In the genomic region with DNA sequence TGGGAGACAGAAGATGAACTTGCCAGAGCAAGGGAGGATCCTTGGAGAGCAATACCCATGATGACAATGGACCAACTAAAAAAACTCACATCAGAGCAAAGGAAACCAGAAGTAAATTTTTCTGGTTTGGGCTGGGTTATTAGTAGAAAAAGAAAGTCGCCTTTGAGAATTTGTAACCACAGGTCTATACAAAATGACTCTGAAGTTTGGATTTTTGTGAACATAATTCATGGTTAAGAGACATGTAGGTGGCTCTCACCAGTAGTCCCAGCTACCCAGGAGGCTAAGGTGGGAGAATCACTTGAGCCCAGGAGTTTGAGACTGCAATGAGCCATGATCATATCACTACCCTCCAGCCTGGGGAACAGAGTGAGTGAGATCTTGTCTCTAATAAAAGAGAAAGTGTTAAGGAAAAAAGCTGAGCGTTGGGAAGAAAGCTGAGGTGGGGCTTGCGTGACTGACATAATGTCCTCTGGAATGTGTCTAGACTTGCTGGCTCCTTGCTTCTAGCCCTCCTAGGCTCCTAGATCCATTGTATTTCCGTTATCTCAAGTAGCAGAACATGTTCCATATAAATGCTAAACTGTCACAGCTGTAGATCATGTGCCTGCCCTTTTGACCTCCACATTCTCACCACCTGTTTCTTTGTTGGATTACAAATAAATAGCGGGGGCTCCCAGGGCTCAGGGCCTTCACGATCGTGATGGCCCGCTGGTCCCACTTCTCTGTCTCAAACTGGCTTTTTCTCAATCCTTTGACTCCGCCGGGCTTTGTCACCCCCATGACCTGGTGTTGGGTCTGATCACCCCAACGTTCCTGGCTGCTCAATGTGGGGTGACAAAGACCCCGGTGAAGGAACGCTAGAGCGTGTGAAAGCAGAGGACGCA, we compare ENCODE assay signal across 9 cellular contexts. TPM values are rescaled to one million over a fixed set of nuclear protein-coding genes. Genes with fewer than 3 reads are reported as not detected.
DNase-seq lines count a peak whose midpoint lies in the region; ATAC-seq, FAIRE-seq and TF ChIP-seq lines count a peak whose summit lies in the region.
"Had no signal": no experiment of that assay in that cellular context is flagged by ENCODE, and none has a peak within 500 bp of the region (broad histone marks: within the 10 kb centered on the region; RNA-seq: fewer than 3 reads in every experiment).

No MANE protein-coding gene starts in this region.

- H3K4me1 ChIP-seq in liver (ENCODE audit: control insufficient read depth in 4 of 4, insufficient read depth in 4 of 4, low read length in 3 of 4) (peaks cover under 1 to 44% (median 30%) of the 10 kb centered on the region in 4 donors), HepG2 (ENCODE audit: insufficient read depth, low read length) (peaks cover 11% of the 10 kb centered on the region), esophagus muscularis mucosa (peaks cover 0 to 5% (median under 1%) of the 10 kb centered on the region in 4 donors)
- no peaks in the 10 kb centered on the region for H3K4me1 ChIP-seq in CD8-positive, alpha-beta memory T cell (ENCODE audit: insufficient read depth, low read length)

- no peak overlapping the region for H3K4me3 ChIP-seq in liver (ENCODE audit: low read depth in 1 of 3, low read length in 3 of 3)
- H3K4me3 ChIP-seq in HepG2 (replicated peaks in 1 of 3; ENCODE audit: insufficient read depth in 1 of 3, low read depth in 2 of 3, low read length in 3 of 3), result no peak overlapping the region
- H3K4me3 ChIP-seq in CD8-positive, alpha-beta memory T cell (ENCODE audit: low read length), result no peak overlapping the region
- no peak overlapping the region for H3K4me3 ChIP-seq in esophagus muscularis mucosa

- H3K27me3 ChIP-seq in liver (ENCODE audit: control insufficient read depth in 4 of 4, insufficient read depth in 4 of 4, low read length in 3 of 4) (no peaks in the 10 kb centered on the region), HepG2 (ENCODE audit: control insufficient read depth in 1 of 2, insufficient read depth in 2 of 2, low read length in 2 of 2) (peaks cover 1 to 10% of the 10 kb centered on the region in 2 experiments; a peak in 1 of 5 replicates), esophagus muscularis mucosa (peaks cover 0 to 12% (median 0%) of the 10 kb centered on the region in 4 donors)
- H3K27me3 ChIP-seq in CD8-positive, alpha-beta memory T cell (ENCODE audit: insufficient read depth, low read length, poor library complexity, severe bottlenecking), result peaks cover 13% of the 10 kb centered on the region

- no peaks in the 10 kb centered on the region for H3K36me3 Mint-ChIP-seq in CD8-positive, alpha-beta memory T cell
- H3K36me3 Mint-ChIP-seq: CD4-positive, CD25-positive, alpha-beta regulatory T cell had no signal

- no peak overlapping the region for H2AFZ ChIP-seq in HepG2 (ENCODE audit: low read length)

- BruUV-seq in HepG2 (replicated peaks; lab: Mats Ljungman, UMichigan), result no TSS peak

- intact Hi-C loops in HepG2 (cut with micrococcal nuclease; ENCODE audit: unreplicated experiment) (no loop called here), esophagus muscularis mucosa (cut with DNase I) (no loop called here)

- H3K9me3 ChIP-seq in liver (ENCODE audit: control insufficient read depth in 4 of 4, low read length in 3 of 4) (no peaks in the 10 kb centered on the region), HepG2 (ENCODE audit: low read length) (no peaks in the 10 kb centered on the region), esophagus muscularis mucosa (no peaks in the 10 kb centered on the region)
- no peaks in the 10 kb centered on the region for H3K9me3 ChIP-seq in CD8-positive, alpha-beta memory T cell (ENCODE audit: low read length)

- H3K79me2 ChIP-seq in HepG2 (ENCODE audit: insufficient read depth, low read length), result no peaks in the 10 kb centered on the region

- H3K27me3 Mint-ChIP-seq in CD8-positive, alpha-beta memory T cell, result peaks cover 26 to 68% of the 10 kb centered on the region in 2 donors

- H3K27ac ChIP-seq in liver (ENCODE audit: low read depth in 1 of 2, low read length in 2 of 2), result peak overlapping the region in 1 of 2 donors; percentile 29
- no peak overlapping the region for H3K27ac ChIP-seq in HepG2 (ENCODE audit: extremely low read length, insufficient read depth, low read length)
- no peak overlapping the region for H3K27ac ChIP-seq in CD8-positive, alpha-beta memory T cell (ENCODE audit: low read depth, low read length)
- H3K27ac ChIP-seq in esophagus muscularis mucosa (replicated peaks in 1 of 4), result no peak overlapping the region

- H4K20me1 ChIP-seq in HepG2 (ENCODE audit: insufficient read depth, low read length), result no peaks in the 10 kb centered on the region

- H3K9ac ChIP-seq in liver (ENCODE audit: low read depth in 1 of 2, low read length in 2 of 2) (no peak overlapping the region), HepG2 (ENCODE audit: insufficient read depth, low read depth, low read length) (no peak overlapping the region)

- H3K4me3 Mint-ChIP-seq in CD8-positive, alpha-beta memory T cell, result peak overlapping the region in 1 of 7 donors; percentile 48

- no peak overlapping the region for H3K4me2 ChIP-seq in HepG2 (ENCODE audit: low read depth, low read length)

- no peak for FAIRE-seq in HepG2 (lab: Jason Lieb, UNC)
- FAIRE-seq in urothelium cell line (lab: Jason Lieb, UNC), result no peak

- H3K36me3 ChIP-seq in liver (ENCODE audit: control insufficient read depth in 4 of 4, insufficient read depth in 3 of 4, low read depth in 1 of 4, low read length in 3 of 4), result no peaks in the 10 kb centered on the region
- no peaks in the 10 kb centered on the region for H3K36me3 ChIP-seq in HepG2 (replicated peaks in 1 of 2; ENCODE audit: control insufficient read depth in 1 of 2, insufficient read depth in 2 of 2, low read length in 2 of 2)
- no peaks in the 10 kb centered on the region for H3K36me3 ChIP-seq in CD8-positive, alpha-beta memory T cell (ENCODE audit: insufficient read depth, low read length)
- no peaks in the 10 kb centered on the region for H3K36me3 ChIP-seq in esophagus muscularis mucosa

- TF ChIP-seq CTCF in liver (IDR thresholded peaks at IDR 0.05; ENCODE audit: low read depth, low read length, missing input control), result no peak
- TF ChIP-seq CTCF in HepG2 (CRISPR knock-in tag; IDR thresholded peaks at IDR 0.05), result no peak
- no peak for TF ChIP-seq CTCF in esophagus muscularis mucosa (IDR thresholded peaks at IDR 0.05)

- ATAC-seq in HepG2, result no peak
- ATAC-seq in HG03196 (IDR thresholded peaks at IDR 0.05; ENCODE audit: unreplicated experiment), result peak; percentile 69

- POLR2A ChIA-PET in HepG2 (lab: Yijun Ruan, JAX), result no interaction called here
- POLR2A ChIA-PET in CD8-positive, alpha-beta memory T cell (lab: Charles Lee), result no interaction called here

- peaks cover 0 to 18% (median 7%) of the 10 kb centered on the region in 3 donors for H3K4me1 Mint-ChIP-seq in CD8-positive, alpha-beta memory T cell

- DNase-seq in HepG2 (ENCODE audit: low spot score), result no peak
- DNase-seq in astrocyte of the hippocampus (ENCODE audit: low read depth, low spot score), result peak; percentile 57
- peak; percentile 12 for DNase-seq in urothelium cell line (ENCODE audit: low spot score)
- no peak for DNase-seq in stimulated activated CD4-positive, alpha-beta T cell treated with anti-CD3 and anti-CD28 coated beads, Interleukin-4, amount 100 ng/mL, for 4 hours
- no peak for DNase-seq in CD8-positive, alpha-beta memory T cell
- no peak for DNase-seq in esophagus muscularis mucosa (ENCODE audit: extremely low spot score)

- CTCF ChIA-PET in HepG2 (lab: Yijun Ruan, JAX; ENCODE audit: low intra/inter-chr PET ratio, low total read pairs), result no interaction called here
- CTCF ChIA-PET in CD8-positive, alpha-beta memory T cell (lab: Charles Lee), result interaction anchor here (1.7 kb wide), 1 partner anchor 41 kb away, joined by 4 read pairs; no protein-coding TSS in a partner anchor

- no peaks in the 10 kb centered on the region for H3K9me3 Mint-ChIP-seq in CD8-positive, alpha-beta memory T cell

- TF ChIP-seq POLR2A in HepG2 (IDR thresholded peaks at IDR 0.05; ENCODE audit: insufficient read depth in 1 of 2, low read depth in 2 of 2, low read length in 2 of 2) (no peak), esophagus muscularis mucosa (IDR thresholded peaks at IDR 0.05; ENCODE audit: low read depth) (no peak)

- TF ChIP-seq RAD21 in liver (IDR thresholded peaks at IDR 0.05), result no peak
- no peak for TF ChIP-seq RAD21 in HepG2 (CRISPR knock-in tag; IDR thresholded peaks at IDR 0.05)

- no peak overlapping the region for H3K27ac Mint-ChIP-seq in CD8-positive, alpha-beta memory T cell
- H3K27ac Mint-ChIP-seq: CD4-positive, CD25-positive, alpha-beta regulatory T cell had no signal

- in situ Hi-C loops in HepG2 (cut with HindIII; ENCODE audit: extremely low pct_ligation_motif_present, low pct_unique_long_range_greater_than_20kb), result no loop called here

- TF ChIP-seq EP300 in HepG2 (IDR thresholded peaks at IDR 0.05; ENCODE audit: low read depth in 2 of 2, low read length in 2 of 2) (no peak), HepG2 (CRISPR knock-in tag; IDR thresholded peaks at IDR 0.05; ENCODE audit: borderline replicate concordance) (no peak), esophagus muscularis mucosa (IDR thresholded peaks at IDR 0.05) (no peak)

- WGBS in liver, result 74% methylated on average over 15 of the region's 15 CpGs
- 57% methylated on average over 15 of the region's 15 CpGs for WGBS in HepG2 (ENCODE audit: low lambda C conversion rate)
- 61% methylated on average over 15 of the region's 15 CpGs for WGBS in esophagus muscularis mucosa

RNA-seq across cellular contexts. Expression of gene SC5D, which starts 56.2 kb away (rescaled TPM):
- total RNA-seq in liver (100 to 1,000 TPM; 208 to 282 TPM), HepG2 (2016; rRNA removed; fragmentation: Illumina TruSeq; extraction: Trizol) (48.6 and 84.4 TPM in 2 replicates), esophagus muscularis mucosa (10 to 100 TPM; 18.5 to 23.7 (median 20.6) TPM)
- polyA plus RNA-seq in liver (10 to 100 TPM; 80.1 to 97.1 TPM), HepG2 (2011; rRNA removed) (155 and 186 TPM in 2 replicates)
- 9.4 and 11.7 TPM in 2 replicates for total RNA-seq in HepG2 (2016; cell fraction: cytosol; rRNA removed; fragmentation: Illumina TruSeq; extraction: Trizol; ENCODE audit: low read depth)
- total RNA-seq in HepG2 (2016; cell fraction: insoluble cytoplasmic fraction; rRNA removed; fragmentation: Illumina TruSeq; extraction: Trizol), result 49.0 and 80.4 TPM in 2 replicates
- total RNA-seq in HepG2 (2016; cell fraction: membrane; rRNA removed; fragmentation: Illumina TruSeq; extraction: Trizol), result 18.2 and 23.9 TPM in 2 replicates
- 88.0 and 105 TPM in 2 replicates for total RNA-seq in HepG2 (2016; cell fraction: nucleus; rRNA removed; fragmentation: Illumina TruSeq; extraction: Trizol)
- polyA plus RNA-seq in HepG2 (2011; cell fraction: cytosol; rRNA removed), result 29.9 and 67.8 TPM in 2 replicates
- 12.9 and 36.4 TPM in 2 replicates for polyA plus RNA-seq in HepG2 (2011; cell fraction: nucleus; rRNA removed)
- 147 and 186 TPM in 2 replicates for polyA plus RNA-seq in HepG2 (2012)
- 8.7 and 9.0 TPM in 2 replicates for polyA plus RNA-seq in HepG2 (2016; cell fraction: cytosol; fragmentation: Illumina TruSeq; extraction: Trizol; ENCODE audit: low read depth)
- polyA plus RNA-seq in HepG2 (2016; cell fraction: insoluble cytoplasmic fraction; fragmentation: Illumina TruSeq; extraction: Trizol; ENCODE audit: low read depth), result 58.1 and 58.6 TPM in 2 replicates
- 16.3 and 18.5 TPM in 2 replicates for polyA plus RNA-seq in HepG2 (2016; cell fraction: membrane; fragmentation: Illumina TruSeq; extraction: Trizol; ENCODE audit: low read depth)
- polyA plus RNA-seq in HepG2 (2016; cell fraction: nucleus; fragmentation: Illumina TruSeq; extraction: Trizol; ENCODE audit: insufficient read depth, low read depth), result 135 and 141 TPM in 2 replicates
- polyA minus RNA-seq in HepG2 (2011; rRNA and poly(A)+ RNA removed; ENCODE audit: low replicate concordance), result 28.6 and 108 TPM in 2 replicates
- polyA minus RNA-seq in HepG2 (2011; cell fraction: cytosol; rRNA and poly(A)+ RNA removed), result 100 and 145 TPM in 2 replicates
- 50.2 and 78.9 TPM in 2 replicates for polyA minus RNA-seq in HepG2 (2011; cell fraction: nucleus; rRNA and poly(A)+ RNA removed)
- 10 to 100 TPM; 21.9 to 23.6 TPM for total RNA-seq in CD8-positive, alpha-beta memory T cell
- polyA plus RNA-seq in CD8-positive, alpha-beta memory T cell, result 7.8 TPM

Comparison
In these comparisons a context has a peak if more than half of its experiments do, and no peak if none do; other contexts are left out.
1. DNase-seq: peak in astrocyte of the hippocampus (single experiment) and urothelium cell line (single experiment); none in HepG2 (single experiment), stimulated activated CD4-positive, alpha-beta T cell treated with anti-CD3 and anti-CD28 coated beads, Interleukin-4, amount 100 ng/mL, for 4 hours (0 of 2), CD8-positive, alpha-beta memory T cell (0 of 5) and esophagus muscularis mucosa (single experiment).